Comparison of ENCODE assay signal across 1 cellular context in the genomic region with DNA sequence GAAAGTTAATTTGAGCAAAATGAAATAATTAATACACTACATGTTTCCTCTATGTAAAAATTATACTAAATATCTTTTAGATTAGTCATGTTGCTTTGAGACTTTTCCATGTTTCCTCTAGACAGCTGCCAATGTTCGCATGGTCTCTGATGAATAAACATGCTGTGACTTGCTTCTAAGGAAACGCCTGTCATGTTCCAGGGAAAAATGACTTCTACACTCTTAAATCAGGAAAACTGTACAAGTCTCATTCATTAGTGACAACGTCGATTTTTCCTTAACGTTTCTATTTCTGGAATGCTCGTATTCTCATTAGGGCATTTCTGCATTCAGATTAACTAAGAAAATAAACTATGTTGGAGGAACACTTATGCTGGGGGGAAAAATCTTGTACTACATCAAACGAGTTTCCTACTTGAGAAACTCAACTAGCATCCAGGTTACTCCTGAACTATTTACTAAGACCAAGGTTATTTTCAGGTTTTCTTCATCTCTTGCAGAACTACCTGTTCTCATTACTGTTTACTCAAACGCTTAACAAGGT.
TF ChIP-seq lines count a peak whose summit lies in the region.

No MANE protein-coding gene starts in this region.

TF ChIP-seq in HEK293, 187 proteins besides CTCF, POLR2A, EP300 and RAD21 (continued from another document):
- TF ChIP-seq ZNF248 (tag by site-specific recombination; IDR thresholded peaks at IDR 0.05) (no peak), SP7 (tag by site-specific recombination; IDR thresholded peaks at IDR 0.05) (peak; percentile 29; the same call in 1 of the 2 replicates), ZNF202 (tag by site-specific recombination; IDR thresholded peaks at IDR 0.05; ENCODE audit: borderline replicate concordance) (no peak), IKZF3 (tag by site-specific recombination; IDR thresholded peaks at IDR 0.05) (peak; percentile 27; the same call in 1 of the 2 replicates), ZNF792 (tag by site-specific recombination; IDR thresholded peaks at IDR 0.05) (no peak), ZNF660 (tag by site-specific recombination; IDR thresholded peaks at IDR 0.05) (peak; percentile 59; the same call in 1 of the 2 replicates), MEIS1 (CRISPR knock-in tag; IDR thresholded peaks at IDR 0.05; ENCODE audit: borderline replicate concordance) (no peak), SP3 (tag by site-specific recombination; IDR thresholded peaks at IDR 0.05) (no peak)
